8 cellular contexts compared by ENCODE assay signal in genomic region chr17:32349854-32350661, GRCh38. TPM values are rescaled to one million over a fixed set of nuclear protein-coding genes. Genes with fewer than 3 reads are reported as not detected.
DNase-seq lines count a peak whose midpoint lies in the region; ATAC-seq and TF ChIP-seq lines count a peak whose summit lies in the region.

TSS of gene ZNF207 (plus strand) at chr17:32350157. CDS start at chr17:32350286, 129 bp downstream.

- intact Hi-C loops in naive thymus-derived CD4-positive, alpha-beta T cell (cut with micrococcal nuclease): loop anchor here (1.0 to 5.0 kb wide), 14 partner anchors 9 to 843 kb away; partner anchors contain the start of genes PSMD11 (in 2 of the 2), RHOT1 (in 2 of the 2), UTP6 (in 2 of the 2) and LRRC37B (in 1 of the 2)

- H3K27me3 ChIP-seq in DND-41 (ENCODE audit: insufficient read depth, low read length, poor library complexity) (no peaks in the 10 kb centered on the region), GM23338 (ENCODE audit: insufficient read depth) (no peaks in the 10 kb centered on the region), fibroblast of lung (ENCODE audit: control insufficient read depth, insufficient read depth, low read length) (no peaks in the 10 kb centered on the region)
- H3K27me3 ChIP-seq in naive thymus-derived CD4-positive, alpha-beta T cell (ENCODE audit: control insufficient read depth in 2 of 2, insufficient read depth in 2 of 2, low read length in 2 of 2): no peaks in the 10 kb centered on the region

- H3K9me2 ChIP-seq in GM23338 (ENCODE audit: insufficient read depth): no peaks in the 10 kb centered on the region

- H3K27ac ChIP-seq in DND-41 (ENCODE audit: low read length): peak within 1 kb of the TSS; percentile 99
- H3K27ac ChIP-seq in GM23338 (ENCODE audit: low read depth): peak within 1 kb of the TSS; percentile 97
- peak within 1 kb of the TSS; percentile 90 for H3K27ac ChIP-seq in RWPE1
- H3K27ac ChIP-seq in fibroblast of lung (ENCODE audit: insufficient read depth, low read length): peak within 1 kb of the TSS; percentile 96
- peak within 1 kb of the TSS; percentile 98 for H3K27ac ChIP-seq in naive thymus-derived CD4-positive, alpha-beta T cell (ENCODE audit: low read depth, low read length)

- H3K9ac ChIP-seq in DND-41 (ENCODE audit: low read depth, low read length): peak within 1 kb of the TSS; percentile 96
- H3K9ac ChIP-seq in fibroblast of lung (ENCODE audit: insufficient read depth, low read length): peak within 1 kb of the TSS; percentile 91

- POLR2A ChIA-PET in RWPE1 (lab: Yijun Ruan, JAX; ENCODE audit: low non-redundant PET): no interaction called here
- POLR2A ChIA-PET in naive thymus-derived CD4-positive, alpha-beta T cell (lab: Charles Lee): interaction anchor here (1.1 to 2.2 kb wide), 6 partner anchors 8 to 137 kb away, joined by 4 to 11 read pairs (median 6); partner anchors contain the start of genes C17orf75, CDK5R1 and PSMD11

- H3K4me3 ChIP-seq in DND-41 (ENCODE audit: low read depth in 1 of 2, low read length in 2 of 2): peak within 1 kb of the TSS; percentile 89 to 90
- H3K4me3 ChIP-seq in GM23338: peak within 1 kb of the TSS; percentile 89
- peak within 1 kb of the TSS; percentile 99 for H3K4me3 ChIP-seq in LNCaP clone FGC (ENCODE audit: low read depth, low read length)
- peak within 1 kb of the TSS; percentile 76 to 99 (median 90) for H3K4me3 ChIP-seq in fibroblast of lung (replicated peaks in 1 of 4; ENCODE audit: control extremely low read depth in 1 of 4, insufficient read depth in 1 of 4, low read depth in 3 of 4, low read length in 4 of 4)
- H3K4me3 ChIP-seq in naive thymus-derived CD4-positive, alpha-beta T cell (ENCODE audit: low read length): peak within 1 kb of the TSS; percentile 98

- peak within 1 kb of the TSS; percentile 74 for H3K4me2 ChIP-seq in DND-41 (ENCODE audit: insufficient read depth, low read length)
- peak within 1 kb of the TSS; percentile 84 for H3K4me2 ChIP-seq in GM23338
- peak within 1 kb of the TSS; percentile 82 for H3K4me2 ChIP-seq in fibroblast of lung (ENCODE audit: extremely low read depth, insufficient read depth, low read length)

- H3F3A ChIP-seq in GM23338 (replicated peaks; ENCODE audit: low read depth): peaks cover 11% of the 10 kb centered on the region; the same call in 1 of the 2 replicates

- H3K9me3 ChIP-seq in DND-41 (ENCODE audit: insufficient read depth, low read length, severe bottlenecking): no peaks in the 10 kb centered on the region
- no peaks in the 10 kb centered on the region for H3K9me3 ChIP-seq in fibroblast of lung (ENCODE audit: control insufficient read depth, insufficient read depth, low read depth, low read length)
- no peaks in the 10 kb centered on the region for H3K9me3 ChIP-seq in naive thymus-derived CD4-positive, alpha-beta T cell (ENCODE audit: control insufficient read depth in 2 of 3, low read length in 3 of 3)

- no peaks in the 10 kb centered on the region for H3K9me3 Mint-ChIP-seq in GM23338
- no peaks in the 10 kb centered on the region for H3K9me3 Mint-ChIP-seq in activated T-helper 17 cell treated with anti-CD3 and anti-CD28 coated beads, Interleukin-2, amount 50 U/mL, for 72 hours
- peaks cover 0 to 5% (median 0%) of the 10 kb centered on the region in 11 donors for H3K9me3 Mint-ChIP-seq in naive thymus-derived CD4-positive, alpha-beta T cell
- H3K9me3 Mint-ChIP-seq in stimulated activated naive B cell treated with anti-CD40 and anti-IgM and Interleukin-4, amounts not matched to agents 10 μg/mL and 1 μg/mL and 100 μg/mL, for 72 hours: no peaks in the 10 kb centered on the region

- H4K20me1 ChIP-seq in DND-41 (ENCODE audit: insufficient read depth, low read length) (peaks cover 44% of the 10 kb centered on the region), GM23338 (replicated peaks; ENCODE audit: insufficient read depth) (peaks cover 39% of the 10 kb centered on the region), fibroblast of lung (ENCODE audit: control insufficient read depth, extremely low read depth, insufficient read depth, low read length) (peaks cover 6% of the 10 kb centered on the region)

- TF ChIP-seq CTCF in DND-41 (IDR thresholded peaks at IDR 0.05; ENCODE audit: borderline replicate concordance, extremely low read depth, low read length, poor library complexity, severe bottlenecking) (peak; percentile 5), GM23338 (conservative IDR thresholded peaks at IDR 0.05; ENCODE audit: low read depth in 2 of 2) (no peak), LNCaP clone FGC (IDR thresholded peaks at IDR 0.05; ENCODE audit: control insufficient read depth, extremely low read depth, insufficient read depth) (no peak), RWPE1 (conservative IDR thresholded peaks at IDR 0.05; ENCODE audit: low read depth) (no peak), fibroblast of lung (conservative IDR thresholded peaks at IDR 0.05 in 1 of 2, IDR thresholded peaks at IDR 0.05 in 1 of 2; ENCODE audit: low read depth in 1 of 2, low read length in 2 of 2) (no peak)

- H3K27me3 Mint-ChIP-seq in GM23338 (ENCODE audit: insufficient read depth, low read depth, poor library complexity): peaks cover 13% of the 10 kb centered on the region
- H3K27me3 Mint-ChIP-seq in activated T-helper 17 cell treated with anti-CD3 and anti-CD28 coated beads, Interleukin-2, amount 50 U/mL, for 72 hours: no peaks in the 10 kb centered on the region
- H3K27me3 Mint-ChIP-seq in naive thymus-derived CD4-positive, alpha-beta T cell: no peaks in the 10 kb centered on the region
- no peaks in the 10 kb centered on the region for H3K27me3 Mint-ChIP-seq in stimulated activated naive B cell treated with anti-CD40 and anti-IgM and Interleukin-4, amounts not matched to agents 10 μg/mL and 1 μg/mL and 100 μg/mL, for 72 hours

- ATAC-seq in DND-41 (ENCODE audit: insufficient read depth, low read depth): peak; percentile 94
- peak; percentile 92 for ATAC-seq in GM23338
- ATAC-seq in activated T-helper 17 cell treated with anti-CD3 and anti-CD28 coated beads, Interleukin-2, amount 50 U/mL, for 72 hours (replicated peaks): peak; percentile 96
- peak; percentile 100 for ATAC-seq in naive thymus-derived CD4-positive, alpha-beta T cell
- peak; percentile 96 to 97 for ATAC-seq in stimulated activated naive B cell treated with anti-CD40 and anti-IgM and Interleukin-4, amounts not matched to agents 10 μg/mL and 1 μg/mL and 100 μg/mL, for 72 hours (replicated peaks)

- H3K36me3 ChIP-seq in DND-41 (ENCODE audit: insufficient read depth, low read length) (peaks cover 46% of the 10 kb centered on the region), GM23338 (ENCODE audit: insufficient read depth) (peaks cover 23% of the 10 kb centered on the region; the same call in 1 of the 2 replicates), fibroblast of lung (ENCODE audit: control insufficient read depth, insufficient read depth, low read length) (peaks cover 5% of the 10 kb centered on the region)
- H3K36me3 ChIP-seq in naive thymus-derived CD4-positive, alpha-beta T cell (ENCODE audit: control insufficient read depth in 2 of 3, insufficient read depth in 3 of 3, low read length in 3 of 3): peaks cover 5 to 22% (median 9%) of the 10 kb centered on the region in 3 experiments

- peaks cover 16% of the 10 kb centered on the region for H3K4me1 Mint-ChIP-seq in GM23338
- H3K4me1 Mint-ChIP-seq in activated T-helper 17 cell treated with anti-CD3 and anti-CD28 coated beads, Interleukin-2, amount 50 U/mL, for 72 hours: peaks cover 5% of the 10 kb centered on the region
- H3K4me1 Mint-ChIP-seq in naive thymus-derived CD4-positive, alpha-beta T cell: peaks cover 19 to 54% (median 38%) of the 10 kb centered on the region in 7 donors
- peaks cover 7 to 27% of the 10 kb centered on the region in 2 donors for H3K4me1 Mint-ChIP-seq in stimulated activated naive B cell treated with anti-CD40 and anti-IgM and Interleukin-4, amounts not matched to agents 10 μg/mL and 1 μg/mL and 100 μg/mL, for 72 hours

- peak within 1 kb of the TSS; percentile 99 for H3K4me3 Mint-ChIP-seq in GM23338
- peak within 1 kb of the TSS; percentile 97 for H3K4me3 Mint-ChIP-seq in activated T-helper 17 cell treated with anti-CD3 and anti-CD28 coated beads, Interleukin-2, amount 50 U/mL, for 72 hours
- peak within 1 kb of the TSS; percentile 90 to 100 (median 98) for H3K4me3 Mint-ChIP-seq in naive thymus-derived CD4-positive, alpha-beta T cell
- peak within 1 kb of the TSS; percentile 92 to 94 for H3K4me3 Mint-ChIP-seq in stimulated activated naive B cell treated with anti-CD40 and anti-IgM and Interleukin-4, amounts not matched to agents 10 μg/mL and 1 μg/mL and 100 μg/mL, for 72 hours

- H2AFZ ChIP-seq in DND-41 (ENCODE audit: low read depth, low read length): peak within 1 kb of the TSS; percentile 85
- H2AFZ ChIP-seq in GM23338: peak within 1 kb of the TSS; percentile 23; the same call in 1 of the 2 replicates
- peak within 1 kb of the TSS; percentile 72 for H2AFZ ChIP-seq in fibroblast of lung (ENCODE audit: low read length)

- H3K4me1 ChIP-seq in DND-41 (ENCODE audit: insufficient read depth, low read length) (peaks cover 49% of the 10 kb centered on the region), GM23338 (ENCODE audit: insufficient read depth) (peaks cover 15% of the 10 kb centered on the region), fibroblast of lung (ENCODE audit: control insufficient read depth, extremely low read depth, insufficient read depth, low read length) (no peaks in the 10 kb centered on the region)
- peaks cover 13 to 25% of the 10 kb centered on the region in 2 donors for H3K4me1 ChIP-seq in naive thymus-derived CD4-positive, alpha-beta T cell (ENCODE audit: control insufficient read depth in 2 of 2, insufficient read depth in 2 of 2, low read length in 2 of 2)

- H3K27ac Mint-ChIP-seq in GM23338: peak within 1 kb of the TSS; percentile 100
- H3K27ac Mint-ChIP-seq in activated T-helper 17 cell treated with anti-CD3 and anti-CD28 coated beads, Interleukin-2, amount 50 U/mL, for 72 hours: peak within 1 kb of the TSS; percentile 99
- H3K27ac Mint-ChIP-seq in naive thymus-derived CD4-positive, alpha-beta T cell: peak within 1 kb of the TSS; percentile 95 to 100 (median 99)
- peak within 1 kb of the TSS; percentile 99 for H3K27ac Mint-ChIP-seq in stimulated activated naive B cell treated with anti-CD40 and anti-IgM and Interleukin-4, amounts not matched to agents 10 μg/mL and 1 μg/mL and 100 μg/mL, for 72 hours

- H3K79me2 ChIP-seq in DND-41 (ENCODE audit: insufficient read depth, low read length) (peaks cover 66% of the 10 kb centered on the region), GM23338 (replicated peaks; ENCODE audit: insufficient read depth) (peaks cover 50% of the 10 kb centered on the region), fibroblast of lung (ENCODE audit: control insufficient read depth, insufficient read depth, low read length) (peaks cover 51% of the 10 kb centered on the region)

- CTCF ChIA-PET in RWPE1 (lab: Yijun Ruan, JAX): interaction anchor here (0.7 kb wide), 1 partner anchor 17 kb away, joined by 4 read pairs; no protein-coding TSS in a partner anchor
- CTCF ChIA-PET in naive thymus-derived CD4-positive, alpha-beta T cell (lab: Charles Lee): no interaction called here

- DNase-seq in DND-41: peak; percentile 96
- DNase-seq in GM23338 (ENCODE audit: low spot score): peak; percentile 99
- peak; percentile 90 for DNase-seq in LNCaP clone FGC (ENCODE audit: low read depth)
- peak; percentile 93 for DNase-seq in RWPE1 (ENCODE audit: low spot score)
- DNase-seq in fibroblast of lung (ENCODE audit: low read depth in 2 of 2): peak; percentile 95 to 97
- DNase-seq in naive thymus-derived CD4-positive, alpha-beta T cell: peak; percentile 85 to 95 (median 95)
- DNase-seq in stimulated activated naive B cell treated with anti-CD40 and anti-IgM and Interleukin-4, amounts not matched to agents 10 μg/mL and 1 μg/mL and 100 μg/mL, for 72 hours: peak; percentile 92

- H3K36me3 Mint-ChIP-seq in GM23338 (ENCODE audit: low read depth): peaks cover 52% of the 10 kb centered on the region
- H3K36me3 Mint-ChIP-seq in activated T-helper 17 cell treated with anti-CD3 and anti-CD28 coated beads, Interleukin-2, amount 50 U/mL, for 72 hours (ENCODE audit: low read depth): peaks cover 56% of the 10 kb centered on the region
- peaks cover 12 to 25% (median 13%) of the 10 kb centered on the region in 5 donors for H3K36me3 Mint-ChIP-seq in naive thymus-derived CD4-positive, alpha-beta T cell
- peaks cover 22 to 28% of the 10 kb centered on the region in 2 donors for H3K36me3 Mint-ChIP-seq in stimulated activated naive B cell treated with anti-CD40 and anti-IgM and Interleukin-4, amounts not matched to agents 10 μg/mL and 1 μg/mL and 100 μg/mL, for 72 hours

RNA-seq across cellular contexts. Expression of gene ZNF207, which starts in this region (rescaled TPM):
- total RNA-seq in GM23338 (2014; rRNA removed; shearing (Covaris generic)): 234 and 240 TPM in 2 replicates
- polyA plus RNA-seq in GM23338 (2016; fragmentation: Nextera tagmentation; extraction: Ambion mirVana): 155 and 171 TPM in 2 replicates
- 100 to 1,000 TPM; 240 to 254 TPM for total RNA-seq in activated T-helper 17 cell treated with anti-CD3 and anti-CD28 coated beads, Interleukin-2, amount 50 U/mL, for 72 hours
- total RNA-seq in fibroblast of lung: 55.2 and 75.3 TPM in 2 replicates
- polyA plus RNA-seq in fibroblast of lung: 279 and 321 TPM in 2 replicates
- 128 and 152 TPM in 2 replicates for polyA plus RNA-seq in fibroblast of lung (2012)
- 154 and 177 TPM in 2 replicates for polyA minus RNA-seq in fibroblast of lung (ENCODE audit: low replicate concordance)
- total RNA-seq in naive thymus-derived CD4-positive, alpha-beta T cell: 100 to 1,000 TPM; 248 to 288 (median 281) TPM
- 100 to 1,000 TPM; 168 to 169 TPM for polyA plus RNA-seq in naive thymus-derived CD4-positive, alpha-beta T cell

Comparison
In these comparisons a context has a peak if more than half of its experiments do, and no peak if none do; other contexts are left out.
1. Peak in every context shown above with its lines: DNase-seq, ATAC-seq, H3K4me3 ChIP-seq and H3K27ac ChIP-seq.
2. H2AFZ ChIP-seq: peak in every context shown above with its lines; median percentile 85 in DND-41; 72 in fibroblast of lung; 23 in GM23338.